13 cellular contexts compared by ENCODE assay signal in genomic region chr20:63522981-63523611, GRCh38. TPM values are rescaled to one million over a fixed set of nuclear protein-coding genes. Genes with fewer than 3 reads are reported as not detected.
DNase-seq lines count a peak whose midpoint lies in the region; ATAC-seq, FAIRE-seq and TF ChIP-seq lines count a peak whose summit lies in the region.
"Had no signal": no experiment of that assay in that cellular context is flagged by ENCODE, and none has a peak within 500 bp of the region (broad histone marks: within the 10 kb centered on the region; RNA-seq: fewer than 3 reads in every experiment).

No MANE protein-coding gene starts in this region.

- no peak overlapping the region for H3K27ac ChIP-seq in coronary artery

- peaks cover 21% of the 10 kb centered on the region for H3K4me1 Mint-ChIP-seq in CD14-positive monocyte
- peaks cover 8 to 24% (median 17%) of the 10 kb centered on the region in 4 donors for H3K4me1 Mint-ChIP-seq in naive thymus-derived CD8-positive, alpha-beta T cell

- H3K4me3 Mint-ChIP-seq in CD14-positive monocyte, result no peak overlapping the region
- H3K4me3 Mint-ChIP-seq in naive thymus-derived CD8-positive, alpha-beta T cell, result peak overlapping the region in 8 of 10 donors; percentile 28 to 81 (median 72)

- POLR2A ChIA-PET in naive thymus-derived CD8-positive, alpha-beta T cell (lab: Charles Lee), result interaction anchor here (0.6 to 7.8 kb wide), 8 partner anchors 11 to 387 kb away, joined by 3 to 174 read pairs (median 4); partner anchors contain the start of genes GMEB2, PTK6 and RTEL1

- no peak overlapping the region for H3K27ac Mint-ChIP-seq in CD14-positive monocyte
- H3K27ac Mint-ChIP-seq in naive thymus-derived CD8-positive, alpha-beta T cell, result peak overlapping the region in 4 of 10 donors; percentile 18 to 88 (median 60)

- peak; percentile 46 for DNase-seq in CD14-positive monocyte (ENCODE audit: low spot score)
- no peak for DNase-seq in GM12892 (ENCODE audit: insufficient read length)
- DNase-seq in coronary artery (ENCODE audit: low spot score), result no peak
- peak in 1 of 10 donors; percentile 59 for DNase-seq in naive thymus-derived CD8-positive, alpha-beta T cell
- DNase-seq in HuH-7 (ENCODE audit: low spot score), result no peak
- no peak for DNase-seq in GM12891 (ENCODE audit: insufficient read length, low spot score)
- DNase-seq in NOMO-1 treated with dmso at 0.1 percent for 144 hours (lab: John Stamatoyannopoulos, UW; ENCODE audit: unreplicated experiment), result no peak
- DNase-seq: IMR-90, NCI-H1436, NCI-H524 had no signal

- H3K9me3 Mint-ChIP-seq in CD14-positive monocyte, result peaks cover 13 to 22% (median 18%) of the 10 kb centered on the region in 7 donors
- peaks cover 0 to 7% (median 1%) of the 10 kb centered on the region in 9 donors for H3K9me3 Mint-ChIP-seq in naive thymus-derived CD8-positive, alpha-beta T cell
- H3K9me3 Mint-ChIP-seq: T-helper 2 cell treated with Interferon-gamma antibody and Interleukin-4, amounts not matched to agents 5 μg/mL and 100 μg/mL, for 36 hours had no signal

- intact Hi-C loops in CD14-positive monocyte (cut with micrococcal nuclease), result loop anchor here in 1 of 2 donors (10.0 kb wide), 1 partner anchor 542 kb away; the partner anchor contains the start of gene TCEA2

- no peak for ATAC-seq in naive thymus-derived CD8-positive, alpha-beta T cell
- ATAC-seq in HG02884 (IDR thresholded peaks at IDR 0.05; ENCODE audit: unreplicated experiment), result no peak

- FAIRE-seq in GM12892 (lab: Jason Lieb, UNC), result no peak
- FAIRE-seq in GM12891 (lab: Jason Lieb, UNC), result no peak

- TF ChIP-seq POLR2A in GM12892 (IDR thresholded peaks at IDR 0.05; ENCODE audit: low read depth, low read length) (peak; percentile 43; the same call in 1 of the 2 replicates), GM12891 (IDR thresholded peaks at IDR 0.05; ENCODE audit: low read depth, low read length) (no peak)

- H3K27me3 Mint-ChIP-seq in CD14-positive monocyte (ENCODE audit: low read depth in 3 of 3), result peaks cover 19 to 35% (median 26%) of the 10 kb centered on the region in 3 donors
- no peaks in the 10 kb centered on the region for H3K27me3 Mint-ChIP-seq in naive thymus-derived CD8-positive, alpha-beta T cell

- TF ChIP-seq CTCF in CD14-positive monocyte (IDR thresholded peaks at IDR 0.05) (no peak), coronary artery (IDR thresholded peaks at IDR 0.05) (no peak)

- peaks cover 15 to 21% of the 10 kb centered on the region in 2 donors for H3K36me3 Mint-ChIP-seq in CD14-positive monocyte
- peaks cover 0 to 17% (median 16%) of the 10 kb centered on the region in 3 donors for H3K36me3 Mint-ChIP-seq in naive thymus-derived CD8-positive, alpha-beta T cell

- peak overlapping the region; percentile 88 for H3K4me3 ChIP-seq in coronary artery

TF ChIP-seq in GM12891, 5 proteins besides CTCF, POLR2A, EP300 and RAD21:
- TF ChIP-seq TAF1 (IDR thresholded peaks at IDR 0.05; ENCODE audit: low read depth, low read length) (no peak), SPI1 (IDR thresholded peaks at IDR 0.05; ENCODE audit: low read depth, low read length) (no peak), PAX5 (IDR thresholded peaks at IDR 0.05; ENCODE audit: insufficient read depth, low read length, severe bottlenecking) (no peak), POLR2AphosphoS5 (IDR thresholded peaks at IDR 0.05; ENCODE audit: low read depth, low read length) (no peak; the same call in 1 of the 2 replicates), POU2F2 (IDR thresholded peaks at IDR 0.05; ENCODE audit: low read depth, low read length) (no peak)

RNA-seq across cellular contexts. Expression of gene PPDPF, which starts 2.5 kb away (rescaled TPM):
- polyA plus RNA-seq in CD14-positive monocyte, result 10 to 100 TPM; 13.4 to 26.1 TPM
- 15.9 TPM for polyA plus RNA-seq in GM12892 (2012; ENCODE audit: missing spikeins)
- total RNA-seq in naive thymus-derived CD8-positive, alpha-beta T cell, result 100 to 1,000 TPM; 225 to 229 TPM
- 10 to 100 TPM; 47.4 to 93.1 (median 78.1) TPM for polyA plus RNA-seq in naive thymus-derived CD8-positive, alpha-beta T cell
- 60.0 TPM for polyA plus RNA-seq in GM12891 (2012; ENCODE audit: low read depth, missing spikeins)

RNA-seq across cellular contexts. Expression of gene PTK6, which starts 14.1 kb away (rescaled TPM):
- 1 to 10 TPM in 1 of 2 donors, under 1 TPM in 1; 0.66 to 1.5 TPM for polyA plus RNA-seq in CD14-positive monocyte
- 0.72 TPM for polyA plus RNA-seq in GM12892 (2012; ENCODE audit: missing spikeins)
- under 1 TPM; 0.16 to 0.29 TPM for total RNA-seq in naive thymus-derived CD8-positive, alpha-beta T cell
- polyA plus RNA-seq in naive thymus-derived CD8-positive, alpha-beta T cell, result under 1 TPM; 0.09 to 0.44 (median 0.15) TPM
- 0.19 TPM for polyA plus RNA-seq in GM12891 (2012; ENCODE audit: low read depth, missing spikeins)
- total RNA-seq: IMR-90, temporal lobe had no signal
- polyA plus RNA-seq: IMR-90 had no signal

RNA-seq across cellular contexts. Expression of gene EEF1A2, which starts 24.2 kb away (rescaled TPM):
- not detected for polyA plus RNA-seq in CD14-positive monocyte
- polyA plus RNA-seq in GM12892 (2012; ENCODE audit: missing spikeins), result 1.2 TPM
- under 1 TPM; 0.16 to 0.18 TPM for total RNA-seq in naive thymus-derived CD8-positive, alpha-beta T cell
- polyA plus RNA-seq in naive thymus-derived CD8-positive, alpha-beta T cell, result not detected
- polyA plus RNA-seq in GM12891 (2012; ENCODE audit: low read depth, missing spikeins), result 0.37 TPM

RNA-seq across cellular contexts. Expression of gene SRMS, which starts 24.5 kb away (rescaled TPM):
- polyA plus RNA-seq in CD14-positive monocyte, result not detected
- not detected for polyA plus RNA-seq in GM12892 (2012; ENCODE audit: missing spikeins)
- total RNA-seq in naive thymus-derived CD8-positive, alpha-beta T cell, result not detected
- polyA plus RNA-seq in naive thymus-derived CD8-positive, alpha-beta T cell, result not detected
- not detected for polyA plus RNA-seq in GM12891 (2012; ENCODE audit: low read depth, missing spikeins)
- total RNA-seq: IMR-90, temporal lobe had no signal
- polyA plus RNA-seq: IMR-90 had no signal

RNA-seq across cellular contexts. Expression of gene FNDC11, which starts 30.9 kb away (rescaled TPM):
- not detected for polyA plus RNA-seq in CD14-positive monocyte
- 0.19 TPM for polyA plus RNA-seq in GM12892 (2012; ENCODE audit: missing spikeins)
- total RNA-seq in naive thymus-derived CD8-positive, alpha-beta T cell, result under 1 TPM; 0.13 to 0.36 TPM
- under 1 TPM in 1 of 3 donors, not detected in 2; 0.25 TPM for polyA plus RNA-seq in naive thymus-derived CD8-positive, alpha-beta T cell
- polyA plus RNA-seq in GM12891 (2012; ENCODE audit: low read depth, missing spikeins), result 0.72 TPM

Comparison
In these comparisons a context has a peak if more than half of its experiments do, and no peak if none do; other contexts are left out.
1. H3K4me3 Mint-ChIP-seq: peak in naive thymus-derived CD8-positive, alpha-beta T cell (8 of 10); none in CD14-positive monocyte (0 of 2).